ENCODE assay signal across 11 cellular contexts in the genomic region with DNA sequence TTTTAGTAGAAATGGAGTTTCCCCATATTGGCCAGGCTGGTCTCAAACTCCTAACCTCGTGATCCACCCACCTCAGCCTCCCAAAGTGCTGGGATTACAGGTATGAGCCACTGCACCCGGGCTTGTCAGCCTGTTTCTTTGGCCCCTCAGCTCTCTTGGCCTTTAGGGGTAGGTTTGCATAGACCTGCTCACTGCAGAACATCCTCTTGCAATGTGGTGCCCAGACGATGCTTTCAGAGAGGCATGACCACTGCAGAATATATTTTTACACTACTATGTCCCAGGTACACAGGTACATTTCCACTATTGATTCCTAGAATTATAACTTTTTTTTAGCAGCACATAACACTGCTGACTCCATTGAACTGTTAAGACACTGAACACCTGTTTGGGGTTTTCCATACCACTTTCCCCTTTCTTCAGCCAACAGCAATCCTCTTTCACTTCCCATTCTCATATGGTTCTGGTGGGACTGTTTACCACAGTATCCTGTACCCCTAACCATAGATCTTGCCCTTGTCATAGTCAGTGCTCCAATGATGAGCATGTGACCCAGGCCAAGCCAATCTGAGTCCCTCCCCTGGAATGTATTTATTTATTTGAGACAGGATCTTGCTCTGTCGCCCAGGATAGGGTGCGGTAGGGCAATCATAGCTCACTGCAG. TPM values are rescaled to one million over a fixed set of nuclear protein-coding genes. Genes with fewer than 3 reads are reported as not detected.
DNase-seq lines count a peak whose midpoint lies in the region; ATAC-seq and TF ChIP-seq lines count a peak whose summit lies in the region.
"Had no signal": no experiment of that assay in that cellular context is flagged by ENCODE, and none has a peak within 500 bp of the region (broad histone marks: within the 10 kb centered on the region; RNA-seq: fewer than 3 reads in every experiment).

No MANE protein-coding gene starts in this region.

- CTCF ChIA-PET in MCF 10A (lab: Yijun Ruan, JAX), result interaction anchor here (0.5 to 1.2 kb wide), 2 partner anchors 46 to 731 kb away, joined by 3 read pairs; no protein-coding TSS in a partner anchor

- no peak overlapping the region for H3K27ac ChIP-seq in stomach

- TF ChIP-seq CTCF in stomach (IDR thresholded peaks at IDR 0.05) (no peak), MCF 10A (IDR thresholded peaks at IDR 0.05; ENCODE audit: unreplicated experiment) (no peak)

- H3K4me3 ChIP-seq in stomach, result no peak overlapping the region

- H3K4me1 Mint-ChIP-seq in MCF 10A (ENCODE audit: insufficient read depth, unreplicated experiment), result no peaks in the 10 kb centered on the region

- no peaks in the 10 kb centered on the region for H3K9me3 ChIP-seq in stomach

- BruUV-seq in MCF 10A (replicated peaks; lab: Mats Ljungman, UMichigan), result no TSS peak

- H3K27ac Mint-ChIP-seq in MCF 10A (ENCODE audit: low read depth, unreplicated experiment), result no peak overlapping the region

- TF ChIP-seq POLR2A in stomach (IDR thresholded peaks at IDR 0.05), result no peak

- peaks cover 0 to 36% (median 26%) of the 10 kb centered on the region in 4 donors for H3K36me3 ChIP-seq in stomach

- no peak for TF ChIP-seq EP300 in stomach (IDR thresholded peaks at IDR 0.05)

- no peaks in the 10 kb centered on the region for H3K27me3 ChIP-seq in stomach

- DNase-seq in stomach (no peak), cerebellar cortex (ENCODE audit: low spot score) (no peak), MCF 10A (ENCODE audit: unreplicated experiment) (no peak)
- no peak for DNase-seq in stimulated activated CD8-positive, alpha-beta memory T cell treated with anti-CD3 and anti-CD28 coated beads, Interleukin-4, amount 100 ng/mL, for 48 hours
- DNase-seq: DMS153, NCI-H510A treated with DMSO at 0.1 percent for 48 hours had no signal

- H3K4me1 ChIP-seq in stomach, result no peaks in the 10 kb centered on the region

- WGBS in stomach, 5 donors, result 74 to 82% (median 78%) methylated on average over 5 of the region's 5 CpGs

- POLR2A ChIA-PET in MCF 10A (lab: Yijun Ruan, JAX), result interaction anchor here (0.7 kb wide), 1 partner anchor 364 kb away, joined by 3 read pairs; no protein-coding TSS in a partner anchor

- intact Hi-C loops in stomach (cut with DNase I; ENCODE audit: low total_unique reads), result no loop called here
- intact Hi-C loops in MCF 10A (cut with micrococcal nuclease), result no loop called here

- H3K36me3 Mint-ChIP-seq in MCF 10A (ENCODE audit: insufficient read depth, unreplicated experiment), result no peaks in the 10 kb centered on the region

- H3K4me3 Mint-ChIP-seq in MCF 10A (ENCODE audit: unreplicated experiment), result no peak overlapping the region

- ATAC-seq in GM18511 (IDR thresholded peaks at IDR 0.05; ENCODE audit: unreplicated experiment), result peak; percentile 76
- peak; percentile 80 for ATAC-seq in GM21529 (IDR thresholded peaks at IDR 0.05; ENCODE audit: unreplicated experiment)
- ATAC-seq in HG03342 (IDR thresholded peaks at IDR 0.05; ENCODE audit: unreplicated experiment), result peak; percentile 74
- ATAC-seq in esophagus mucosa, result peak; percentile 26
- ATAC-seq: left lobe of liver had no signal

- H3K9me3 Mint-ChIP-seq in MCF 10A (ENCODE audit: unreplicated experiment), result no peaks in the 10 kb centered on the region

- no peaks in the 10 kb centered on the region for H3K27me3 Mint-ChIP-seq in MCF 10A (ENCODE audit: insufficient read depth, unreplicated experiment)

RNA-seq across cellular contexts. Expression of a gene that starts 21.1 kb away (rescaled TPM):
- total RNA-seq in esophagus mucosa (13.9 TPM), stomach (10 to 100 TPM; 12.3 to 39.4 (median 32.9) TPM), MCF 10A (2022) (17.9 and 18.1 TPM in 2 replicates)
- polyA plus RNA-seq in stomach, result 10 to 100 TPM; 14.4 to 65.7 (median 28.1) TPM

RNA-seq across cellular contexts. Expression of a gene that starts 25.3 kb away (rescaled TPM):
- total RNA-seq in esophagus mucosa (5.3 TPM), stomach (10 to 100 TPM in 1 of 5 donors, 1 to 10 TPM in 2, not detected in 2; 7.0 to 12.1 (median 8.1) TPM), MCF 10A (2022) (13.4 and 13.9 TPM in 2 replicates)
- polyA plus RNA-seq in stomach, result 10 to 100 TPM in 1 of 3 donors, 1 to 10 TPM in 2; 5.6 to 11.9 (median 6.6) TPM

RNA-seq across cellular contexts. Expression of a gene that starts 50.3 kb away (rescaled TPM):
- total RNA-seq in esophagus mucosa (8.8 TPM), stomach (10 to 100 TPM in 2 of 5 donors, 1 to 10 TPM in 3; 1.4 to 57.8 (median 8.7) TPM), MCF 10A (2022) (7.9 and 11.4 TPM in 2 replicates)
- polyA plus RNA-seq in stomach, result 1 to 10 TPM in 2 of 3 donors, under 1 TPM in 1; 0.50 to 1.8 (median 1.4) TPM

Comparison
In these comparisons a context has a peak if more than half of its experiments do, and no peak if none do; other contexts are left out.
1. ATAC-seq: peak in every context shown above with its lines; median percentile 80 in GM21529; 76 in GM18511; 74 in HG03342; 26 in esophagus mucosa.